In the genomic region with DNA sequence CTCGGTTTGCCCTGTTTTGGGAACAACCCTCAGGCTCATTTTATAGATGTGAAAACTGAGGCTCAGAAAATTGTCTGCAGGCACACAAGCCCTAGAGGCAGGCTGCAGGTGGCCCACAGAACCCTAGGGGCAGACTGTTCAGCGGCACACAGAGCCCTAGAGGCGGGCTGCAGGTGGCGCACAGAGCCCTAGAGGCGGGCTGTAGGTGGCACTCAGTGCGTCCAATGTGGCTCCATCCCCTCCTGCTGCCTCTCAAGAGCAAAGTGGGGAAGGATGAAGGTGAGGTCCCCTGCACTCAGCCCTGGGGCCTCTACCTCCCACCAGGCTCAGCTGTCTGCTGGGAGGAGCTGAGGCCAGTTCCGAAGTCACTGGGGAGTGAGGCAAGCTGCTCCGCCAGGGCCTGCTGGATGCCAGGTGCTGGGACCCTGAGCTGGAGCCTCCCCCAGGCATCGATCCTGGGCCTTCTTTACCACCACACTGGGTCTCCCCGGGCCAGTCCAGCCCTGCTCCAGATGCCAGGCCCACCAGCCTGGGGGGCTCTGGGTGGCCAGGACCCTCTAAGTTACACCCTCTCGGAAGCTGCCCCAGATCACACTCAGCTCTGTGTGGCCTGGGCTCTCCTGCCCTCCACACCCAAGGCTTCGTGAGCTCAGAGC, we compare ENCODE assay signal across 9 cellular contexts. TPM values are rescaled to one million over a fixed set of nuclear protein-coding genes. Genes with fewer than 3 reads are reported as not detected.
DNase-seq lines count a peak whose midpoint lies in the region; ATAC-seq and TF ChIP-seq lines count a peak whose summit lies in the region.
"Had no signal": no experiment of that assay in that cellular context is flagged by ENCODE, and none has a peak within 500 bp of the region (broad histone marks: within the 10 kb centered on the region; RNA-seq: fewer than 3 reads in every experiment).

No MANE protein-coding gene starts in this region.

- H2AFZ ChIP-seq in neural progenitor cell (replicated peaks), result no peak overlapping the region

- no peak overlapping the region for H3K4me2 ChIP-seq in neural progenitor cell

- no peaks in the 10 kb centered on the region for H3K79me2 ChIP-seq in neural progenitor cell (ENCODE audit: low read depth)

- H3K27ac Mint-ChIP-seq in activated T-helper 2 cell treated with anti-CD3 and anti-CD28 coated beads, Interferon-gamma antibody, Interleukin-2, Interleukin-4, amounts not matched to agents 10 μg/mL and 5 μg/mL and 100 μg/mL, durations not matched to agents 14 hours and 24 hours and 36 hours, result no peak overlapping the region
- H3K27ac Mint-ChIP-seq in neural progenitor cell, result no peak overlapping the region

- H3K27ac ChIP-seq in neural progenitor cell, result no peak overlapping the region
- H3K27ac ChIP-seq: SJSA1 had no signal

- no peak overlapping the region for H3K4me3 ChIP-seq in neural progenitor cell
- H3K4me3 ChIP-seq: SJSA1 had no signal

- no peaks in the 10 kb centered on the region for H3K27me3 Mint-ChIP-seq in activated T-helper 2 cell treated with anti-CD3 and anti-CD28 coated beads, Interferon-gamma antibody, Interleukin-2, Interleukin-4, amounts not matched to agents 10 μg/mL and 5 μg/mL and 100 μg/mL, durations not matched to agents 14 hours and 24 hours and 36 hours (ENCODE audit: low read depth)
- peaks cover 14% of the 10 kb centered on the region for H3K27me3 Mint-ChIP-seq in neural progenitor cell (ENCODE audit: insufficient read depth, low read depth)

- intact Hi-C loops in activated T-helper 2 cell treated with anti-CD3 and anti-CD28 coated beads, Interferon-gamma antibody, Interleukin-2, Interleukin-4, amounts not matched to agents 10 μg/mL and 5 μg/mL and 100 μg/mL, durations not matched to agents 14 hours and 24 hours and 36 hours (cut with micrococcal nuclease), result loop anchor here (10.0 kb wide), 1 partner anchor 77 kb away; no protein-coding TSS in a partner anchor

- no peaks in the 10 kb centered on the region for H3K36me3 ChIP-seq in neural progenitor cell
- H3K36me3 ChIP-seq: SJSA1 had no signal

- no peaks in the 10 kb centered on the region for H3K36me3 Mint-ChIP-seq in activated T-helper 2 cell treated with anti-CD3 and anti-CD28 coated beads, Interferon-gamma antibody, Interleukin-2, Interleukin-4, amounts not matched to agents 10 μg/mL and 5 μg/mL and 100 μg/mL, durations not matched to agents 14 hours and 24 hours and 36 hours (ENCODE audit: low read depth)
- no peaks in the 10 kb centered on the region for H3K36me3 Mint-ChIP-seq in neural progenitor cell

- ATAC-seq in GM21619 (IDR thresholded peaks at IDR 0.05; ENCODE audit: unreplicated experiment), result peak; percentile 48
- ATAC-seq in HG03045 (IDR thresholded peaks at IDR 0.05; ENCODE audit: unreplicated experiment), result no peak
- ATAC-seq in GM21528 (IDR thresholded peaks at IDR 0.05; ENCODE audit: low FRiP score, unreplicated experiment), result no peak

- H3K9ac ChIP-seq in neural progenitor cell, result no peak overlapping the region

- DNase-seq in ELR (ENCODE audit: low read depth) (peak; percentile 32), NCI-H526 treated with DMSO at 0.1 percent for 48 hours (lab: John Stamatoyannopoulos, UW) (peak; percentile 36), neural progenitor cell (ENCODE audit: low spot score) (peak; percentile 77), amniotic stem cell (lab: John Stamatoyannopoulos, UW) (no peak)
- DNase-seq in activated T-helper 2 cell treated with anti-CD3 and anti-CD28 coated beads, Interferon-gamma antibody, Interleukin-2, Interleukin-4, amounts not matched to agents 10 μg/mL and 5 μg/mL and 100 μg/mL, durations not matched to agents 14 hours and 24 hours and 36 hours (ENCODE audit: low spot score), result peak; percentile 33

- H3K9me3 Mint-ChIP-seq in activated T-helper 2 cell treated with anti-CD3 and anti-CD28 coated beads, Interferon-gamma antibody, Interleukin-2, Interleukin-4, amounts not matched to agents 10 μg/mL and 5 μg/mL and 100 μg/mL, durations not matched to agents 14 hours and 24 hours and 36 hours, result no peaks in the 10 kb centered on the region
- H3K9me3 Mint-ChIP-seq in neural progenitor cell, result no peaks in the 10 kb centered on the region

- no peaks in the 10 kb centered on the region for H4K20me1 ChIP-seq in neural progenitor cell (ENCODE audit: low read depth)

- no peak overlapping the region for H3K4me3 Mint-ChIP-seq in activated T-helper 2 cell treated with anti-CD3 and anti-CD28 coated beads, Interferon-gamma antibody, Interleukin-2, Interleukin-4, amounts not matched to agents 10 μg/mL and 5 μg/mL and 100 μg/mL, durations not matched to agents 14 hours and 24 hours and 36 hours (ENCODE audit: low read depth)
- no peak overlapping the region for H3K4me3 Mint-ChIP-seq in neural progenitor cell

- peaks cover 22% of the 10 kb centered on the region for H3K4me1 Mint-ChIP-seq in activated T-helper 2 cell treated with anti-CD3 and anti-CD28 coated beads, Interferon-gamma antibody, Interleukin-2, Interleukin-4, amounts not matched to agents 10 μg/mL and 5 μg/mL and 100 μg/mL, durations not matched to agents 14 hours and 24 hours and 36 hours (ENCODE audit: low read depth)
- H3K4me1 Mint-ChIP-seq in neural progenitor cell, result peaks cover 14% of the 10 kb centered on the region

- peaks cover 8% of the 10 kb centered on the region for H3K4me1 ChIP-seq in neural progenitor cell

- peaks cover 12% of the 10 kb centered on the region for H3F3A ChIP-seq in neural progenitor cell (ENCODE audit: low read depth)

- H3K9me3 ChIP-seq in neural progenitor cell (ENCODE audit: low read depth), result no peaks in the 10 kb centered on the region

- TF ChIP-seq CTCF in neural progenitor cell (IDR thresholded peaks at IDR 0.05), result peak; percentile 57

- H3K27me3 ChIP-seq in neural progenitor cell, result no peaks in the 10 kb centered on the region

RNA-seq across cellular contexts. Expression of a gene that starts 2.3 kb away (rescaled TPM):
- 0.14 TPM in 2 replicates for total RNA-seq in activated T-helper 2 cell treated with anti-CD3 and anti-CD28 coated beads, Interferon-gamma antibody, Interleukin-2, Interleukin-4, amounts not matched to agents 10 μg/mL and 5 μg/mL and 100 μg/mL, durations not matched to agents 14 hours and 24 hours and 36 hours
- not detected in 2 replicates for total RNA-seq in neural progenitor cell (ENCODE audit: low replicate concordance)
- total RNA-seq: SJSA1 had no signal

RNA-seq across cellular contexts. Expression of a gene that starts 8.7 kb away (rescaled TPM):
- not detected in 2 replicates for total RNA-seq in activated T-helper 2 cell treated with anti-CD3 and anti-CD28 coated beads, Interferon-gamma antibody, Interleukin-2, Interleukin-4, amounts not matched to agents 10 μg/mL and 5 μg/mL and 100 μg/mL, durations not matched to agents 14 hours and 24 hours and 36 hours
- total RNA-seq in neural progenitor cell (ENCODE audit: low replicate concordance), result not detected in 2 replicates
- total RNA-seq: SJSA1 had no signal

RNA-seq across cellular contexts. Expression of a gene that starts 18.5 kb away (rescaled TPM):
- 22.2 and 27.9 TPM in 2 replicates for total RNA-seq in activated T-helper 2 cell treated with anti-CD3 and anti-CD28 coated beads, Interferon-gamma antibody, Interleukin-2, Interleukin-4, amounts not matched to agents 10 μg/mL and 5 μg/mL and 100 μg/mL, durations not matched to agents 14 hours and 24 hours and 36 hours
- total RNA-seq in neural progenitor cell (ENCODE audit: low replicate concordance), result 1.6 and 4.1 TPM in 2 replicates

RNA-seq across cellular contexts. Expression of a gene that starts 26.2 kb away (rescaled TPM):
- not detected in 2 replicates for total RNA-seq in activated T-helper 2 cell treated with anti-CD3 and anti-CD28 coated beads, Interferon-gamma antibody, Interleukin-2, Interleukin-4, amounts not matched to agents 10 μg/mL and 5 μg/mL and 100 μg/mL, durations not matched to agents 14 hours and 24 hours and 36 hours
- not detected in 2 replicates for total RNA-seq in neural progenitor cell (ENCODE audit: low replicate concordance)
- total RNA-seq: SJSA1 had no signal

RNA-seq across cellular contexts. Expression of a gene that starts 41.5 kb away (rescaled TPM):
- total RNA-seq in activated T-helper 2 cell treated with anti-CD3 and anti-CD28 coated beads, Interferon-gamma antibody, Interleukin-2, Interleukin-4, amounts not matched to agents 10 μg/mL and 5 μg/mL and 100 μg/mL, durations not matched to agents 14 hours and 24 hours and 36 hours, result 237 and 242 TPM in 2 replicates
- total RNA-seq in neural progenitor cell (ENCODE audit: low replicate concordance), result 71.0 and 137 TPM in 2 replicates
